8 cellular contexts compared by ENCODE assay signal in the genomic region with DNA sequence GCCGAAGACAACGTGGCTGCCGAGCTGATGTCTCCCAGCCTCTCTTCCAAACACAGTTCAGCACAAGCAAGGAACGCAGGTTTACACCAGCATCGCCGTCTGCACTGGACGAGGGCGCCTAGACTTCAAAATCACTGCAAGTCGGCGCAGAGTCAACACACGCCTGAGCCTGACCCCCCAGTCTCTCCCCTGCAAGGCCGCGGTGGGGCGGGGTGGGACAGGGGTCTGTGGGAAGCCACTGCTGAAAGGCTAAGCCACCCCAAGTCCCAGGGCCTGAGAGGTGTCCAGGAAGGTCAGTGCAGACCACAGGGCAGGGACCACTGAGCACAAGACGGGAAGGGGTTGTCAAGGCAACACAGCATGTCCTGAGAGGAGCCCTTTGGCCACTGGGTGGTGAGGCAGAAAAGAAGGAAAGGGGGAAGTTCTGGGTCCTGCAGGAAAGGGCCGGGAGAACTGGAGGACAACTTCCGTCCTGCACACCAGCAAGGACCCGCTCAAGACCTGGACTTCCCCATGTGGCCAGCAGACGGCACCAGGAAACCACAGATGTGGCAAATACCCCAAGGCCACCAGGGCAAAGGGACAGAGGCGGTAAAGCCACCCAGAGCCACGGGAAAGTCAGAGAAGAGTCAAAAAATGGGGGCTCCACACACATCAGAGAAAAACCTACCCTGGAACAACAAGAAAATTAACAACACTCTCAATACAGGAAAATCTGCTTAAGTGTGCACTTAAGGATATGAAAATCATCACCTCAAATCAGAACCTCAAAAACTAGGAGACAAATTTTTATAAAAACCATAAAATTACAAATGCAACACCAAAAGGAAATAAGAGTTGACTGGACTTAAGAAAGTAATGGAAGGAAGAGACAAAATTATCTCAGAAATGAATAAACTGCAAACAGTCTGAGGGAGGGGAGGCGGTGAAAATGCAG.
DNase-seq lines count a peak whose midpoint lies in the region; ATAC-seq, FAIRE-seq and TF ChIP-seq lines count a peak whose summit lies in the region.

No MANE protein-coding gene starts in this region.

- H3K79me2 ChIP-seq in GM12878 (ENCODE audit: control insufficient read depth, insufficient read depth, low read length): no peaks in the 10 kb centered on the region

- peak; percentile 51 for DNase-seq in Daoy (ENCODE audit: low read depth)
- peak; percentile 17 for DNase-seq in LHCN-M2 (ENCODE audit: low read depth)
- no peak for DNase-seq in GM12878 (ENCODE audit: low read depth, low spot score)
- DNase-seq in right lobe of liver: peak in 2 of 3 donors; percentile 51 to 64
- no peak for DNase-seq in D341Med (ENCODE audit: low spot score)
- no peak for DNase-seq in putamen (ENCODE audit: low spot score)

- no peak overlapping the region for H3K27ac ChIP-seq in GM12878 (ENCODE audit: control insufficient read depth, insufficient read depth)
- H3K27ac ChIP-seq in right lobe of liver: no peak overlapping the region

- no peaks in the 10 kb centered on the region for H4K20me1 ChIP-seq in GM12878 (ENCODE audit: control insufficient read depth, insufficient read depth)

- peak; percentile 53 for TF ChIP-seq RAD21 in GM12878 (IDR thresholded peaks at IDR 0.05; ENCODE audit: insufficient read depth, low read depth, low read length)

- no peak overlapping the region for H2AFZ ChIP-seq in GM12878 (ENCODE audit: control insufficient read depth, low read depth, low read length)

- in situ Hi-C loops in GM12878 (cut with MboI): no loop called here

- H3K9ac ChIP-seq in GM12878 (ENCODE audit: control insufficient read depth, insufficient read depth, low read length): no peak overlapping the region

- no TSS peak for BruUV-seq in GM12878 (replicated peaks; lab: Mats Ljungman, UMichigan)

- POLR2A ChIA-PET in GM12878 (lab: Charles Lee): no interaction called here

- TF ChIP-seq CTCF in GM12878 (IDR thresholded peaks at IDR 0.05 in 2 of 3, conservative IDR thresholded peaks at IDR 0.05 in 1 of 3; ENCODE audit: control insufficient read depth in 2 of 3, extremely low read depth in 1 of 3, insufficient read depth in 1 of 3, low read depth in 3 of 3, low read length in 3 of 3) (peak; percentile 23 to 61 (median 48); a peak in 4 of 6 replicates), right lobe of liver (IDR thresholded peaks at IDR 0.05) (peak; percentile 41 to 70 (median 53))

- TF ChIP-seq POLR2A in GM12878 (IDR thresholded peaks at IDR 0.05; ENCODE audit: low read depth, low read length) (no peak), right lobe of liver (IDR thresholded peaks at IDR 0.05) (no peak)

- H3K4me3 ChIP-seq in GM12878 (no peak overlapping the region), right lobe of liver (no peak overlapping the region)

- H3K36me3 ChIP-seq in GM12878 (ENCODE audit: control insufficient read depth in 2 of 2, insufficient read depth in 2 of 2, low read length in 1 of 2): peaks cover 3 to 14% of the 10 kb centered on the region in 2 experiments
- H3K36me3 ChIP-seq in right lobe of liver: peaks cover 0 to 7% (median 0%) of the 10 kb centered on the region in 4 donors

- no peak for TF ChIP-seq EP300 in GM12878 (IDR thresholded peaks at IDR 0.05; ENCODE audit: borderline replicate concordance in 1 of 2, control insufficient read depth in 1 of 2, low read depth in 2 of 2, low read length in 2 of 2)

- no peak for FAIRE-seq in GM12878 (lab: Jason Lieb, UNC)

- H3K4me2 ChIP-seq in GM12878 (ENCODE audit: control insufficient read depth, insufficient read depth): no peak overlapping the region

- RAD21 ChIA-PET in GM12878 (lab: Charles Lee; ENCODE audit: unreplicated experiment): no interaction called here

- ATAC-seq in GM12878 (peak; percentile 69), right lobe of liver (peak; percentile 78 to 91 (median 81)), GM18511 (IDR thresholded peaks at IDR 0.05; ENCODE audit: unreplicated experiment) (no peak), GM21390 (IDR thresholded peaks at IDR 0.05; ENCODE audit: unreplicated experiment) (no peak)

- H3K4me1 ChIP-seq in GM12878 (ENCODE audit: control insufficient read depth, insufficient read depth, low read length) (no peaks in the 10 kb centered on the region), right lobe of liver (no peaks in the 10 kb centered on the region)

- 74% methylated on average over 21 of the region's 22 CpGs for WGBS in GM12878 (ENCODE audit: insufficient coverage, insufficient replicate concordance, low lambda C conversion rate, missing lambda C conversion rate)
- WGBS in right lobe of liver (ENCODE audit: insufficient coverage, low coverage, low lambda C conversion rate, missing lambda C conversion rate): 65% methylated on average over 17 of the region's 22 CpGs

- no peaks in the 10 kb centered on the region for H3K27me3 ChIP-seq in GM12878 (replicated peaks in 1 of 2; ENCODE audit: control insufficient read depth in 2 of 2, insufficient read depth in 2 of 2, low read length in 1 of 2)
- H3K27me3 ChIP-seq in right lobe of liver: no peaks in the 10 kb centered on the region

- intact Hi-C loops in GM12878 (cut with micrococcal nuclease; ENCODE audit: unreplicated experiment): no loop called here
- intact Hi-C loops in right lobe of liver (cut with DNase I): no loop called here

- H3K9me3 ChIP-seq in GM12878 (replicated peaks; ENCODE audit: control insufficient read depth, insufficient read depth, low read length) (no peaks in the 10 kb centered on the region), right lobe of liver (no peaks in the 10 kb centered on the region)

- SMC1A ChIA-PET in GM12878 (lab: Charles Lee; ENCODE audit: uncharacterized antibody, unreplicated experiment): no interaction called here

- CTCF ChIA-PET in GM12878 (lab: Yijun Ruan, JAX): no interaction called here

TF ChIP-seq in GM12878, 131 proteins besides CTCF, POLR2A, EP300 and RAD21:
- TF ChIP-seq ZZZ3 (IDR thresholded peaks at IDR 0.05; ENCODE audit: control insufficient read depth, insufficient read length, low read depth) (no peak), SMC3 (IDR thresholded peaks at IDR 0.05; ENCODE audit: borderline replicate concordance, low read length) (peak; percentile 26; the same call in 1 of the 2 replicates), RUNX3 (IDR thresholded peaks at IDR 0.05; ENCODE audit: low read length) (peak; percentile 22; the same call in 1 of the 2 replicates)
- TF ChIP-seq, protein P1, sequence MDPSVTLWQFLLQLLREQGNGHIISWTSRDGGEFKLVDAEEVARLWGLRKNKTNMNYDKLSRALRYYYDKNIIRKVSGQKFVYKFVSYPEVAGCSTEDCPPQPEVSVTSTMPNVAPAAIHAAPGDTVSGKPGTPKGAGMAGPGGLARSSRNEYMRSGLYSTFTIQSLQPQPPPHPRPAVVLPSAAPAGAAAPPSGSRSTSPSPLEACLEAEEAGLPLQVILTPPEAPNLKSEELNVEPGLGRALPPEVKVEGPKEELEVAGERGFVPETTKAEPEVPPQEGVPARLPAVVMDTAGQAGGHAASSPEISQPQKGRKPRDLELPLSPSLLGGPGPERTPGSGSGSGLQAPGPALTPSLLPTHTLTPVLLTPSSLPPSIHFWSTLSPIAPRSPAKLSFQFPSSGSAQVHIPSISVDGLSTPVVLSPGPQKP (IDR thresholded peaks at IDR 0.05; ENCODE audit: low read depth, low read length): no peak

Comparison
In these comparisons a context has a peak if more than half of its experiments do, and no peak if none do; other contexts are left out.
1. DNase-seq: peak in Daoy (single experiment), LHCN-M2 (single experiment) and right lobe of liver (2 of 3); none in GM12878 (single experiment), D341Med (single experiment) and putamen (single experiment).
2. ATAC-seq: peak in GM12878 (single experiment) and right lobe of liver (4 of 4); none in GM18511 (single experiment) and GM21390 (single experiment).